ENCODE assay signal across 1 cellular context in genomic region chr22:42070517-42071422, GRCh38.
TF ChIP-seq lines count a peak whose summit lies in the region.

NAGA (minus strand) TSS chr22:42070812; CDS start chr22:42070297, 515 bp downstream.

TF ChIP-seq in IMR-90, 13 proteins besides CTCF, POLR2A, EP300 and RAD21 (continued from another document):
- TF ChIP-seq ELK1 (IDR thresholded peaks at IDR 0.05; ENCODE audit: borderline replicate concordance, low read depth, low read length) (no peak), MAZ (IDR thresholded peaks at IDR 0.05; ENCODE audit: borderline replicate concordance, low read depth, low read length) (peak; percentile 72; the same call in 1 of the 2 replicates), CHD1 (IDR thresholded peaks at IDR 0.05; ENCODE audit: low read depth, low read length) (no peak), USF2 (IDR thresholded peaks at IDR 0.05; ENCODE audit: low read depth, low read length) (no peak), SMC3 (IDR thresholded peaks at IDR 0.05; ENCODE audit: low read depth, low read length) (no peak), MXI1 (IDR thresholded peaks at IDR 0.05; ENCODE audit: borderline replicate concordance, low read depth, low read length) (peak; percentile 63; the same call in 1 of the 2 replicates)
